In the genomic region with DNA sequence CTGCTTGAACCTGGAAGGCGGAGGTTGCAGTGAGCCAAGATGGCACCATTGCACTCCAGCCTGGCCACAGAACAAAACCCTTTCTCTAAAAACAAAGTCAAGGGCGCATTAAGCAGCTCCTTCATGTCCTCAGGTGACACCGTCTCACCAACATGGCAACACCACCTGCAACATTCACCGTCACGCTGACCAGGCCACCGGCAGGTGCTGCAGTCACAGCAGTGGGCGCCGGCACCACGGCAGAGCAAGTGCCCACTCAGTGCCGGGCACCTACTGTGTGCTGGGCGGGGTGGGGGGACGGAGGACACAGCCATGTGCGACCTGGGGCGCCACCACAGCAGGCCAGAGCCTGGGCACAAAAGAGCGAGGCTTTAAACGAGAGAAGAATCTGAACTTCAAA, we compare ENCODE assay signal across 1 cellular context.
TF ChIP-seq lines count a peak whose summit lies in the region.

No MANE protein-coding gene starts in this region.

TF ChIP-seq in HepG2, 621 proteins besides CTCF, POLR2A, EP300 and RAD21:
- TF ChIP-seq AGO2 (optimal IDR thresholded peaks at IDR 0.05; ENCODE audit: low read depth, low read length) (peak; percentile 58), ZKSCAN1 (IDR thresholded peaks at IDR 0.05; ENCODE audit: low read length) (peak; percentile 67; the same call in 1 of the 2 replicates), ZNF138 (CRISPR knock-in tag; IDR thresholded peaks at IDR 0.05; ENCODE audit: low read depth) (no peak)
